Comparison of ENCODE assay signal across 8 cellular contexts in genomic region chr22:20268289-20268349, GRCh38. TPM values are rescaled to one million over a fixed set of nuclear protein-coding genes. Genes with fewer than 3 reads are reported as not detected.
A peak's percentile ranks its signal among the peaks of the same experiment; 100 is the strongest.
DNase-seq lines count a peak whose midpoint lies in the region; ATAC-seq, FAIRE-seq and TF ChIP-seq lines count a peak whose summit lies in the region.

RTN4R (minus strand) TSS chr22:20268318; CDS start chr22:20268092, 226 bp downstream.

- no peak for TF ChIP-seq CTCF in GM23338 (conservative IDR thresholded peaks at IDR 0.05; ENCODE audit: low read depth in 2 of 2)
- TF ChIP-seq CTCF in WERI-Rb-1 (IDR thresholded peaks at IDR 0.05; ENCODE audit: low read depth, low read length), result no peak

- H3K36me3 ChIP-seq in GM23338 (ENCODE audit: insufficient read depth) (no peaks in the 10 kb centered on the region), WERI-Rb-1 (no peaks in the 10 kb centered on the region)

- ATAC-seq in GM23338 (no peak), HG03159 (IDR thresholded peaks at IDR 0.05; ENCODE audit: unreplicated experiment) (no peak)

- peak within 1 kb of the TSS; percentile 85 for H3K4me2 ChIP-seq in GM23338

- H2AFZ ChIP-seq in GM23338, result 0 out of 2 replicates have a peak within 1 kb of the TSS, but pooled peaks have one; percentile 43

- no peaks in the 10 kb centered on the region for H3K9me3 Mint-ChIP-seq in GM23338

- H3K4me3 ChIP-seq in GM23338 (peak within 1 kb of the TSS; percentile 64), WERI-Rb-1 (ENCODE audit: low read depth, low read length) (peak within 1 kb of the TSS; percentile 60), iPS-11a (ENCODE audit: low read depth, low read length) (peak within 1 kb of the TSS; percentile 41), skin epidermis (peak within 1 kb of the TSS; percentile 20 to 56 (median 47))

- peak within 1 kb of the TSS; percentile 71 for H3K4me3 Mint-ChIP-seq in GM23338

- peak within 1 kb of the TSS; percentile 59; the same call in 1 of the 2 replicates for H3K27ac ChIP-seq in GM23338 (ENCODE audit: low read depth)
- H3K27ac ChIP-seq in WERI-Rb-1, result peak within 1 kb of the TSS; percentile 80
- peak within 1 kb of the TSS in 4 of 21 experiments; percentile 20 to 54 (median 38) for H3K27ac ChIP-seq in skin epidermis

- H3K9me3 ChIP-seq in WERI-Rb-1 (ENCODE audit: severe bottlenecking), result no peaks in the 10 kb centered on the region

- H3K27me3 ChIP-seq in GM23338 (ENCODE audit: insufficient read depth), result no peaks in the 10 kb centered on the region
- no peaks in the 10 kb centered on the region for H3K27me3 ChIP-seq in WERI-Rb-1 (ENCODE audit: insufficient read depth, low read depth, severe bottlenecking)

- no peaks in the 10 kb centered on the region for H3F3A ChIP-seq in GM23338 (replicated peaks; ENCODE audit: low read depth)

- H3K36me3 Mint-ChIP-seq in GM23338 (ENCODE audit: low read depth), result no peaks in the 10 kb centered on the region

- H3K79me2 ChIP-seq in GM23338 (replicated peaks; ENCODE audit: insufficient read depth), result no peaks in the 10 kb centered on the region

- H3K27ac Mint-ChIP-seq in GM23338, result peak within 1 kb of the TSS; percentile 88

- H3K4me1 Mint-ChIP-seq in GM23338, result peaks cover 14% of the 10 kb centered on the region

- DNase-seq in GM23338 (ENCODE audit: low spot score) (no peak), WERI-Rb-1 (no peak), ecto neural progenitor cell (ENCODE audit: low spot score) (no peak), GM19239 (ENCODE audit: insufficient read length, low spot score) (no peak)
- DNase-seq in stimulated activated CD4-positive, alpha-beta T cell treated with anti-CD3 and anti-CD28 coated beads, Interleukin-2, amount 100 ng/mL, for 48 hours, result no peak

- FAIRE-seq in GM19239 (lab: Jason Lieb, UNC), result no peak

- no peaks in the 10 kb centered on the region for H3K9me2 ChIP-seq in GM23338 (ENCODE audit: insufficient read depth)

- H3K27me3 Mint-ChIP-seq in GM23338 (ENCODE audit: insufficient read depth, low read depth, poor library complexity), result peaks cover 9% of the 10 kb centered on the region

- no peaks in the 10 kb centered on the region for H3K4me1 ChIP-seq in GM23338 (ENCODE audit: insufficient read depth)

- H4K20me1 ChIP-seq in GM23338 (replicated peaks; ENCODE audit: insufficient read depth), result no peaks in the 10 kb centered on the region

TF ChIP-seq in GM23338, 12 proteins besides CTCF, POLR2A, EP300 and RAD21:
- TF ChIP-seq JUNB (IDR thresholded peaks at IDR 0.05; ENCODE audit: unreplicated experiment) (no peak), ZNF114 (CRISPR knock-in tag; IDR thresholded peaks at IDR 0.05) (no peak), POLR2AphosphoS5 (IDR thresholded peaks at IDR 0.05; ENCODE audit: low read depth) (no peak), NANOG (IDR thresholded peaks at IDR 0.05; ENCODE audit: borderline replicate concordance) (no peak), STAT1 (IDR thresholded peaks at IDR 0.05; ENCODE audit: unreplicated experiment) (no peak), EZH2 (IDR thresholded peaks at IDR 0.05; ENCODE audit: low read depth, unreplicated experiment) (no peak), ZNF331 (CRISPR knock-in tag; IDR thresholded peaks at IDR 0.05; ENCODE audit: low read depth) (no peak)
- TF ChIP-seq, protein P1, sequence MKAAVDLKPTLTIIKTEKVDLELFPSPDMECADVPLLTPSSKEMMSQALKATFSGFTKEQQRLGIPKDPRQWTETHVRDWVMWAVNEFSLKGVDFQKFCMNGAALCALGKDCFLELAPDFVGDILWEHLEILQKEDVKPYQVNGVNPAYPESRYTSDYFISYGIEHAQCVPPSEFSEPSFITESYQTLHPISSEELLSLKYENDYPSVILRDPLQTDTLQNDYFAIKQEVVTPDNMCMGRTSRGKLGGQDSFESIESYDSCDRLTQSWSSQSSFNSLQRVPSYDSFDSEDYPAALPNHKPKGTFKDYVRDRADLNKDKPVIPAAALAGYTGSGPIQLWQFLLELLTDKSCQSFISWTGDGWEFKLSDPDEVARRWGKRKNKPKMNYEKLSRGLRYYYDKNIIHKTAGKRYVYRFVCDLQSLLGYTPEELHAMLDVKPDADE (IDR thresholded peaks at IDR 0.05), result no peak
- TF ChIP-seq, protein P2, sequence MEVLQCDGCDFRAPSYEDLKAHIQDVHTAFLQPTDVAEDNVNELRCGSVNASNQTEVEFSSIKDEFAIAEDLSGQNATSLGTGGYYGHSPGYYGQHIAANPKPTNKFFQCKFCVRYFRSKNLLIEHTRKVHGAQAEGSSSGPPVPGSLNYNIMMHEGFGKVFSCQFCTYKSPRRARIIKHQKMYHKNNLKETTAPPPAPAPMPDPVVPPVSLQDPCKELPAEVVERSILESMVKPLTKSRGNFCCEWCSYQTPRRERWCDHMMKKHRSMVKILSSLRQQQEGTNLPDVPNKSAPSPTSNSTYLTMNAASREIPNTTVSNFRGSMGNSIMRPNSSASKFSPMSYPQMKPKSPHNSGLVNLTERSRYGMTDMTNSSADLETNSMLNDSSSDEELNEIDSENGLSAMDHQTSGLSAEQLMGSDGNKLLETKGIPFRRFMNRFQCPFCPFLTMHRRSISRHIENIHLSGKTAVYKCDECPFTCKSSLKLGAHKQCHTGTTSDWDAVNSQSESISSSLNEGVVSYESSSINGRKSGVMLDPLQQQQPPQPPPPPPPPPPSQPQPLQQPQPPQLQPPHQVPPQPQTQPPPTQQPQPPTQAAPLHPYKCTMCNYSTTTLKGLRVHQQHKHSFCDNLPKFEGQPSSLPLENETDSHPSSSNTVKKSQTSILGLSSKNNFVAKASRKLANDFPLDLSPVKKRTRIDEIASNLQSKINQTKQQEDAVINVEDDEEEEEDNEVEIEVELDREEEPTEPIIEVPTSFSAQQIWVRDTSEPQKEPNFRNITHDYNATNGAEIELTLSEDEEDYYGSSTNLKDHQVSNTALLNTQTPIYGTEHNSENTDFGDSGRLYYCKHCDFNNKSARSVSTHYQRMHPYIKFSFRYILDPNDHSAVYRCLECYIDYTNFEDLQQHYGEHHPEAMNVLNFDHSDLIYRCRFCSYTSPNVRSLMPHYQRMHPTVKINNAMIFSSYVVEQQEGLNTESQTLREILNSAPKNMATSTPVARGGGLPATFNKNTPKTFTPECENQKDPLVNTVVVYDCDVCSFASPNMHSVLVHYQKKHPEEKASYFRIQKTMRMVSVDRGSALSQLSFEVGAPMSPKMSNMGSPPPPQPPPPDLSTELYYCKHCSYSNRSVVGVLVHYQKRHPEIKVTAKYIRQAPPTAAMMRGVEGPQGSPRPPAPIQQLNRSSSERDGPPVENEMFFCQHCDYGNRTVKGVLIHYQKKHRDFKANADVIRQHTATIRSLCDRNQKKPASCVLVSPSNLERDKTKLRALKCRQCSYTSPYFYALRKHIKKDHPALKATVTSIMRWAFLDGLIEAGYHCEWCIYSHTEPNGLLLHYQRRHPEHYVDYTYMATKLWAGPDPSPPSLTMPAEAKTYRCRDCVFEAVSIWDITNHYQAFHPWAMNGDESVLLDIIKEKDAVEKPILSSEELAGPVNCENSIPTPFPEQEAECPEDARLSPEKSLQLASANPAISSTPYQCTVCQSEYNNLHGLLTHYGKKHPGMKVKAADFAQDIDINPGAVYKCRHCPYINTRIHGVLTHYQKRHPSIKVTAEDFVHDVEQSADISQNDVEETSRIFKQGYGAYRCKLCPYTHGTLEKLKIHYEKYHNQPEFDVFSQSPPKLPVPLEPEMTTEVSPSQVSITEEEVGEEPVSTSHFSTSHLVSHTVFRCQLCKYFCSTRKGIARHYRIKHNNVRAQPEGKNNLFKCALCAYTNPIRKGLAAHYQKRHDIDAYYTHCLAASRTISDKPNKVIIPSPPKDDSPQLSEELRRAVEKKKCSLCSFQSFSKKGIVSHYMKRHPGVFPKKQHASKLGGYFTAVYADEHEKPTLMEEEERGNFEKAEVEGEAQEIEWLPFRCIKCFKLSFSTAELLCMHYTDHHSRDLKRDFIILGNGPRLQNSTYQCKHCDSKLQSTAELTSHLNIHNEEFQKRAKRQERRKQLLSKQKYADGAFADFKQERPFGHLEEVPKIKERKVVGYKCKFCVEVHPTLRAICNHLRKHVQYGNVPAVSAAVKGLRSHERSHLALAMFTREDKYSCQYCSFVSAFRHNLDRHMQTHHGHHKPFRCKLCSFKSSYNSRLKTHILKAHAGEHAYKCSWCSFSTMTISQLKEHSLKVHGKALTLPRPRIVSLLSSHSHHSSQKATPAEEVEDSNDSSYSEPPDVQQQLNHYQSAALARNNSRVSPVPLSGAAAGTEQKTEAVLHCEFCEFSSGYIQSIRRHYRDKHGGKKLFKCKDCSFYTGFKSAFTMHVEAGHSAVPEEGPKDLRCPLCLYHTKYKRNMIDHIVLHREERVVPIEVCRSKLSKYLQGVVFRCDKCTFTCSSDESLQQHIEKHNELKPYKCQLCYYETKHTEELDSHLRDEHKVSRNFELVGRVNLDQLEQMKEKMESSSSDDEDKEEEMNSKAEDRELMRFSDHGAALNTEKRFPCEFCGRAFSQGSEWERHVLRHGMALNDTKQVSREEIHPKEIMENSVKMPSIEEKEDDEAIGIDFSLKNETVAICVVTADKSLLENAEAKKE (CRISPR knock-in tag; IDR thresholded peaks at IDR 0.05), result no peak
- TF ChIP-seq, protein P3, sequence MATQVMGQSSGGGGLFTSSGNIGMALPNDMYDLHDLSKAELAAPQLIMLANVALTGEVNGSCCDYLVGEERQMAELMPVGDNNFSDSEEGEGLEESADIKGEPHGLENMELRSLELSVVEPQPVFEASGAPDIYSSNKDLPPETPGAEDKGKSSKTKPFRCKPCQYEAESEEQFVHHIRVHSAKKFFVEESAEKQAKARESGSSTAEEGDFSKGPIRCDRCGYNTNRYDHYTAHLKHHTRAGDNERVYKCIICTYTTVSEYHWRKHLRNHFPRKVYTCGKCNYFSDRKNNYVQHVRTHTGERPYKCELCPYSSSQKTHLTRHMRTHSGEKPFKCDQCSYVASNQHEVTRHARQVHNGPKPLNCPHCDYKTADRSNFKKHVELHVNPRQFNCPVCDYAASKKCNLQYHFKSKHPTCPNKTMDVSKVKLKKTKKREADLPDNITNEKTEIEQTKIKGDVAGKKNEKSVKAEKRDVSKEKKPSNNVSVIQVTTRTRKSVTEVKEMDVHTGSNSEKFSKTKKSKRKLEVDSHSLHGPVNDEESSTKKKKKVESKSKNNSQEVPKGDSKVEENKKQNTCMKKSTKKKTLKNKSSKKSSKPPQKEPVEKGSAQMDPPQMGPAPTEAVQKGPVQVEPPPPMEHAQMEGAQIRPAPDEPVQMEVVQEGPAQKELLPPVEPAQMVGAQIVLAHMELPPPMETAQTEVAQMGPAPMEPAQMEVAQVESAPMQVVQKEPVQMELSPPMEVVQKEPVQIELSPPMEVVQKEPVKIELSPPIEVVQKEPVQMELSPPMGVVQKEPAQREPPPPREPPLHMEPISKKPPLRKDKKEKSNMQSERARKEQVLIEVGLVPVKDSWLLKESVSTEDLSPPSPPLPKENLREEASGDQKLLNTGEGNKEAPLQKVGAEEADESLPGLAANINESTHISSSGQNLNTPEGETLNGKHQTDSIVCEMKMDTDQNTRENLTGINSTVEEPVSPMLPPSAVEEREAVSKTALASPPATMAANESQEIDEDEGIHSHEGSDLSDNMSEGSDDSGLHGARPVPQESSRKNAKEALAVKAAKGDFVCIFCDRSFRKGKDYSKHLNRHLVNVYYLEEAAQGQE (IDR thresholded peaks at IDR 0.05; ENCODE audit: unreplicated experiment), result no peak

RNA-seq across cellular contexts. Expression of gene RTN4R, which starts in this region (rescaled TPM):
- total RNA-seq in GM23338 (2014; rRNA removed; shearing (Covaris generic)), result 33.4 and 38.4 TPM in 2 replicates
- polyA plus RNA-seq in GM23338 (2016; fragmentation: Nextera tagmentation; extraction: Ambion mirVana), result 10.6 and 12.9 TPM in 2 replicates
